In genomic region chr11:47186937-47187681, GRCh38 we compare ENCODE assay signal across 8 cellular contexts. TPM values are rescaled to one million over a fixed set of nuclear protein-coding genes. Genes with fewer than 3 reads are reported as not detected.
DNase-seq lines count a peak whose midpoint lies in the region; ATAC-seq and TF ChIP-seq lines count a peak whose summit lies in the region.

No MANE protein-coding gene starts in this region.

- H3K4me1 ChIP-seq in CD4-positive, CD25-positive, alpha-beta regulatory T cell (ENCODE audit: control insufficient read depth, insufficient read depth, low read length, poor library complexity, severe bottlenecking), result peaks cover 21% of the 10 kb centered on the region

- peak overlapping the region in 1 of 3 donors; percentile 42 for H3K27ac Mint-ChIP-seq in CD4-positive, CD25-positive, alpha-beta regulatory T cell
- H3K27ac Mint-ChIP-seq in dendritic cell treated with granulocyte-macrophage colony-stimulating factor and Interleukin-4, amounts not matched to agents 40 ng/mL and 50 ng/mL, for 4 days, result no peak overlapping the region

- peak overlapping the region; percentile 77 to 90 (median 84) for H3K4me3 Mint-ChIP-seq in CD4-positive, CD25-positive, alpha-beta regulatory T cell
- H3K4me3 Mint-ChIP-seq in dendritic cell treated with granulocyte-macrophage colony-stimulating factor and Interleukin-4, amounts not matched to agents 40 ng/mL and 50 ng/mL, for 4 days, result peak overlapping the region; percentile 74

- H3K36me3 Mint-ChIP-seq in CD4-positive, CD25-positive, alpha-beta regulatory T cell, result no peaks in the 10 kb centered on the region
- H3K36me3 Mint-ChIP-seq in dendritic cell treated with granulocyte-macrophage colony-stimulating factor and Interleukin-4, amounts not matched to agents 40 ng/mL and 50 ng/mL, for 4 days (ENCODE audit: low read depth), result no peaks in the 10 kb centered on the region

- no peak for TF ChIP-seq CTCF in VCaP (conservative IDR thresholded peaks at IDR 0.05)

- H3K9me3 ChIP-seq in CD4-positive, CD25-positive, alpha-beta regulatory T cell (ENCODE audit: control insufficient read depth in 2 of 2, low read length in 2 of 2), result no peaks in the 10 kb centered on the region

- no peak overlapping the region for H3K4me3 ChIP-seq in CD4-positive, CD25-positive, alpha-beta regulatory T cell (ENCODE audit: low read depth, low read length)

- H3K27me3 Mint-ChIP-seq in CD4-positive, CD25-positive, alpha-beta regulatory T cell, result peaks cover 40% of the 10 kb centered on the region
- H3K27me3 Mint-ChIP-seq in dendritic cell treated with granulocyte-macrophage colony-stimulating factor and Interleukin-4, amounts not matched to agents 40 ng/mL and 50 ng/mL, for 4 days, result peaks cover 78% of the 10 kb centered on the region

- peaks cover 17% of the 10 kb centered on the region for H3K27me3 ChIP-seq in CD4-positive, CD25-positive, alpha-beta regulatory T cell (ENCODE audit: control insufficient read depth, insufficient read depth, low read length)

- intact Hi-C loops in dendritic cell treated with granulocyte-macrophage colony-stimulating factor and Interleukin-4, amounts not matched to agents 40 ng/mL and 50 ng/mL, for 4 days (cut with micrococcal nuclease), result no loop called here

- H3K4me1 Mint-ChIP-seq in CD4-positive, CD25-positive, alpha-beta regulatory T cell, result peaks cover 0 to 12% (median 3%) of the 10 kb centered on the region in 4 donors
- H3K4me1 Mint-ChIP-seq in dendritic cell treated with granulocyte-macrophage colony-stimulating factor and Interleukin-4, amounts not matched to agents 40 ng/mL and 50 ng/mL, for 4 days (ENCODE audit: low read depth), result peaks cover 28% of the 10 kb centered on the region

- peak; percentile 24 to 72 (median 42) for DNase-seq in CD4-positive, CD25-positive, alpha-beta regulatory T cell
- DNase-seq in left lobe of liver (ENCODE audit: low spot score), result peak; percentile 59
- peak; percentile 59 for DNase-seq in stimulated activated CD4-positive, alpha-beta T cell treated with anti-CD3 and anti-CD28 coated beads, Interleukin-4, amount 100 ng/mL, for 1 hour
- no peak for DNase-seq in NCI-H345 (lab: John Stamatoyannopoulos, UW)
- no peak for DNase-seq in DMS153 treated with DMSO at 0.1 percent for 48 hours (lab: John Stamatoyannopoulos, UW; ENCODE audit: unreplicated experiment)

- peak; percentile 43 to 50 for ATAC-seq in CD4-positive, CD25-positive, alpha-beta regulatory T cell (ENCODE audit: low read depth in 2 of 2)
- ATAC-seq in HG02885 (IDR thresholded peaks at IDR 0.05; ENCODE audit: poor library complexity, unreplicated experiment) (peak; percentile 29), left lobe of liver (peak; percentile 19)

- H3K36me3 ChIP-seq in CD4-positive, CD25-positive, alpha-beta regulatory T cell (ENCODE audit: control insufficient read depth, insufficient read depth, low read length), result no peaks in the 10 kb centered on the region

- H3K9me3 Mint-ChIP-seq in CD4-positive, CD25-positive, alpha-beta regulatory T cell, result no peaks in the 10 kb centered on the region
- no peaks in the 10 kb centered on the region for H3K9me3 Mint-ChIP-seq in dendritic cell treated with granulocyte-macrophage colony-stimulating factor and Interleukin-4, amounts not matched to agents 40 ng/mL and 50 ng/mL, for 4 days

- H3K27ac ChIP-seq in CD4-positive, CD25-positive, alpha-beta regulatory T cell (ENCODE audit: insufficient read depth, low read length, poor library complexity, severe bottlenecking), result no peak overlapping the region
- peak overlapping the region; percentile 76 for H3K27ac ChIP-seq in VCaP

RNA-seq across cellular contexts. Expression of gene PACSIN3, which starts 0.9 kb away (rescaled TPM):
- total RNA-seq in CD4-positive, CD25-positive, alpha-beta regulatory T cell, result not detected
- polyA plus RNA-seq in CD4-positive, CD25-positive, alpha-beta regulatory T cell, result under 1 TPM in 1 of 4 donors, not detected in 3; 0.85 TPM
- 32.8 TPM for total RNA-seq in left lobe of liver

RNA-seq across cellular contexts. Expression of gene ARFGAP2, which starts 10.4 kb away (rescaled TPM):
- total RNA-seq in CD4-positive, CD25-positive, alpha-beta regulatory T cell, result 169 TPM
- 100 to 1,000 TPM; 102 to 113 (median 109) TPM for polyA plus RNA-seq in CD4-positive, CD25-positive, alpha-beta regulatory T cell
- 77.6 TPM for total RNA-seq in left lobe of liver

RNA-seq across cellular contexts. Expression of gene DDB2, which starts 27.7 kb away (rescaled TPM):
- 81.7 TPM for total RNA-seq in CD4-positive, CD25-positive, alpha-beta regulatory T cell
- polyA plus RNA-seq in CD4-positive, CD25-positive, alpha-beta regulatory T cell, result 10 to 100 TPM; 55.3 to 93.9 (median 60.0) TPM
- total RNA-seq in left lobe of liver, result 15.4 TPM

Comparison
In these comparisons a context has a peak if more than half of its experiments do, and no peak if none do; other contexts are left out.
1. DNase-seq: peak in CD4-positive, CD25-positive, alpha-beta regulatory T cell (3 of 3), left lobe of liver (single experiment) and stimulated activated CD4-positive, alpha-beta T cell treated with anti-CD3 and anti-CD28 coated beads, Interleukin-4, amount 100 ng/mL, for 1 hour (single experiment); none in NCI-H345 (single experiment) and DMS153 treated with DMSO at 0.1 percent for 48 hours (single experiment).
2. RNA of gene PACSIN3, which starts 0.9 kb away (total RNA-seq): 32.8 TPM in left lobe of liver (single experiment); not detected in CD4-positive, CD25-positive, alpha-beta regulatory T cell (single experiment); every median in the first group is over 10 times any median in the second.
3. Peak in every context shown above with its lines, with median percentiles within 50 percentile points of each other: ATAC-seq.